24 cellular contexts compared by ENCODE assay signal in genomic region chr5:164818440-164818839, GRCh38.
"Had no signal": no experiment of that assay in that cellular context is flagged by ENCODE, and none has a peak within 500 bp of the region (broad histone marks: within the 10 kb centered on the region; RNA-seq: fewer than 3 reads in every experiment).

No MANE protein-coding gene starts in this region.

- DNase-seq: cerebellar nuclear complex; cortex of kidney; effector CD4-positive, alpha-beta T cell; hypothalamus; immature natural killer cell; islet precursor cell; naive thymus-derived CD4-positive, alpha-beta T cell; right cardiac atrium; sigmoid colon; stimulated activated CD4-positive, alpha-beta T cell treated with anti-CD3 and anti-CD28 coated beads, Interleukin-2, amount 100 ng/mL, for 24 hours; stimulated activated CD4-positive, alpha-beta T cell treated with anti-CD3 and anti-CD28 coated beads, Interleukin-4, amount 100 ng/mL, for 24 hours; stimulated activated naive CD8-positive, alpha-beta T cell treated with anti-CD3 and anti-CD28 coated beads, Interleukin-15, Interleukin-2, amounts not matched to agents 100 U/mL and 50 U/mL, for 24 hours; upper lobe of left lung; uterus had no signal

- H3K4me3 ChIP-seq: lung, sigmoid colon, thoracic aorta, tibial nerve, upper lobe of left lung, uterus had no signal

- H3K27ac Mint-ChIP-seq: immature natural killer cell; memory B cell; mesothelial cell of epicardium; naive thymus-derived CD4-positive, alpha-beta T cell; progenitor cell of endocrine pancreas; stimulated activated effector memory CD8-positive, alpha-beta T cell treated with anti-CD3 and anti-CD28 coated beads, Interleukin-12 subunit alpha, Interleukin-12 subunit beta, amount 100 ng/mL, for 72 hours had no signal

- H3K9ac ChIP-seq: parathyroid adenoma had no signal

- H3K4me3 Mint-ChIP-seq: immature natural killer cell; memory B cell; mesothelial cell of epicardium; naive thymus-derived CD4-positive, alpha-beta T cell; neural crest cell; stimulated activated effector memory CD8-positive, alpha-beta T cell treated with anti-CD3 and anti-CD28 coated beads, Interleukin-12 subunit alpha, Interleukin-12 subunit beta, amount 100 ng/mL, for 72 hours had no signal

- H3K27me3 Mint-ChIP-seq: memory B cell; naive thymus-derived CD4-positive, alpha-beta T cell; progenitor cell of endocrine pancreas had no signal

- H3K4me1 ChIP-seq: parathyroid adenoma, sigmoid colon, tibial nerve, upper lobe of left lung, uterus had no signal

- H3K9me3 ChIP-seq: sigmoid colon, thoracic aorta, tibial nerve, upper lobe of left lung, uterus had no signal

- H2AFZ ChIP-seq: parathyroid adenoma had no signal

- H3K9me3 Mint-ChIP-seq: memory B cell, mesothelial cell of epicardium, neural crest cell had no signal

- H3K79me2 ChIP-seq: parathyroid adenoma had no signal

- H3K27me3 ChIP-seq: sigmoid colon, tibial nerve, upper lobe of left lung, uterus had no signal

- H3K4me1 Mint-ChIP-seq: immature natural killer cell; memory B cell; mesothelial cell of epicardium; naive thymus-derived CD4-positive, alpha-beta T cell; stimulated activated effector memory CD8-positive, alpha-beta T cell treated with anti-CD3 and anti-CD28 coated beads, Interleukin-12 subunit alpha, Interleukin-12 subunit beta, amount 100 ng/mL, for 72 hours had no signal

- H3K27ac ChIP-seq: parathyroid adenoma, sigmoid colon, thoracic aorta, tibial nerve, upper lobe of left lung, uterus had no signal

- H3K36me3 ChIP-seq: sigmoid colon, thoracic aorta, tibial nerve, upper lobe of left lung, uterus had no signal

- ATAC-seq: left lobe of liver; naive thymus-derived CD4-positive, alpha-beta T cell; right cardiac atrium; stimulated activated effector memory CD8-positive, alpha-beta T cell treated with anti-CD3 and anti-CD28 coated beads, Interleukin-12 subunit alpha, Interleukin-12 subunit beta, amount 100 ng/mL, for 72 hours; stimulated activated naive CD8-positive, alpha-beta T cell treated with anti-CD3 and anti-CD28 coated beads, Interleukin-15, Interleukin-2, amounts not matched to agents 100 U/mL and 50 U/mL, for 24 hours had no signal

- H3K36me3 Mint-ChIP-seq: immature natural killer cell; memory B cell; mesothelial cell of epicardium; naive thymus-derived CD4-positive, alpha-beta T cell; stimulated activated effector memory CD8-positive, alpha-beta T cell treated with anti-CD3 and anti-CD28 coated beads, Interleukin-12 subunit alpha, Interleukin-12 subunit beta, amount 100 ng/mL, for 72 hours had no signal
